In genomic region chr6:148577687-148578488, GRCh38 we compare ENCODE assay signal across 8 cellular contexts.
DNase-seq lines count a peak whose midpoint lies in the region; ATAC-seq and TF ChIP-seq lines count a peak whose summit lies in the region.

No MANE protein-coding gene starts in this region.

- peak; percentile 85 for TF ChIP-seq CTCF in GM20000 (IDR thresholded peaks at IDR 0.05; ENCODE audit: extremely low read depth, missing control alignments)
- peak; percentile 82 for TF ChIP-seq CTCF in foreskin keratinocyte (conservative IDR thresholded peaks at IDR 0.05)

- peaks cover 42% of the 10 kb centered on the region for H3K27me3 ChIP-seq in foreskin keratinocyte

- no peak overlapping the region for H3K27ac ChIP-seq in foreskin keratinocyte

- ATAC-seq in HG03469 (IDR thresholded peaks at IDR 0.05; ENCODE audit: unreplicated experiment) (peak; percentile 95), foreskin keratinocyte (peak; percentile 85)

- DNase-seq in EH (ENCODE audit: low read depth), result peak; percentile 82
- peak; percentile 76 for DNase-seq in GM20000 (ENCODE audit: low spot score)
- DNase-seq in NOMO-1 (lab: John Stamatoyannopoulos, UW; ENCODE audit: unreplicated experiment in 2 of 2), result peak; percentile 43 to 68
- peak; percentile 17 for DNase-seq in activated T-helper 9 cell treated with anti-CD3 and anti-CD28 coated beads, Interleukin-2, amount 50 U/mL, for 16 hours (ENCODE audit: low read depth)
- peak; percentile 7 to 52 for DNase-seq in foreskin keratinocyte
- DNase-seq in occipital lobe (lab: John Stamatoyannopoulos, UW), result peak; percentile 48
- no peak for DNase-seq in NCI-H1436 treated with DMSO at 0.1 percent for 48 hours (lab: John Stamatoyannopoulos, UW)

- no peaks in the 10 kb centered on the region for H3K4me1 ChIP-seq in foreskin keratinocyte
